1 cellular context compared by ENCODE assay signal in the genomic region with DNA sequence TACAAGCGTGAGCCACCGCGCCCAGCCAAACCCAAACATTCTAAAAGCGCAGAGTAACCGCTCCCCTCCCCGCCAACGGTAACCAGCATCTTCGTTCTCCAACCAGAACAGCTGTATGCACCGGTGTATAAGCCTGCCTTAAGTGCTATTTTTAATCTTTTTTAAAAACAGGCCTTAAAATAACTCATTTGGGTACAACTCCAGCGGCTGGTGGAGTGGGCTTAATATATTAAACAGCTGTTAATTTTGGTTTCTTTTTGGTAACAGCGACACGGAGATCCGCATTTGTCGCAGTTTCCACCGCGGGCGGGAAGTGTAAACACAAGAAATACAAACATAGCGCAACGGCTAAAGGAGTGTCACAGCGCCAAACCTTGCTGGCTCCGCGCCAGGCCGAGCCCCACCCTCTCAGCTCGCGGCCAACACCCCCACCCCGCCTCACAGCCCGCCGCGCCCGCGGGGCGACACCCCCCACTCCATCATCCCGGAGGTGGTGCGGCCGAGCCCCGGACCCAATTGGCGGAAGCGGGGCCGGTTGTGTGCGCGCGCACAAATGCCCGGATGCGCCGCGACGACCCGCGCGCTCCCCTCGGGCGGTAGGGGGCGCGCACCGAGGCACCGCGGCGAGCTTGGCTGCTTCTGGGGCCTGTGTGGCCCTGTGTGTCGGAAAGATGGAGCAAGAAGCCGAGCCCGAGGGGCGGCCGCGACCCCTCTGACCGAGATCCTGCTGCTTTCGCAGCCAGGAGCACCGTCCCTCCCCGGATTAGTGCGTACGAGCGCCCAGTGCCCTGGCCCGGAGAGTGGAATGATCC.
TF ChIP-seq lines count a peak whose summit lies in the region.

A gene (plus strand): TSS at position 602 of the 812 bp plus-strand sequence. CDS start 301 bp downstream, outside the sequence.

TF ChIP-seq in HepG2, 621 proteins besides CTCF, POLR2A, EP300 and RAD21 (continued from another document and continues in another):
- TF ChIP-seq RAD51 (IDR thresholded peaks at IDR 0.05; ENCODE audit: borderline replicate concordance) (no peak), IKZF4 (CRISPR knock-in tag; IDR thresholded peaks at IDR 0.05; ENCODE audit: borderline replicate concordance, low read depth, not compliant biosample characterization) (no peak), CBX5 (CRISPR knock-in tag; IDR thresholded peaks at IDR 0.05; ENCODE audit: borderline replicate concordance) (no peak; the same call in 1 of the 2 replicates), NCOA5 (CRISPR knock-in tag; IDR thresholded peaks at IDR 0.05) (no peak), ZFP62 (CRISPR knock-in tag; IDR thresholded peaks at IDR 0.05) (no peak), REPIN1 (CRISPR knock-in tag; IDR thresholded peaks at IDR 0.05; ENCODE audit: borderline replicate concordance, low read depth) (peak; percentile 83), ZNF496 (CRISPR knock-in tag; IDR thresholded peaks at IDR 0.05; ENCODE audit: insufficient replicate concordance) (no peak), MBD4 (IDR thresholded peaks at IDR 0.05; ENCODE audit: borderline replicate concordance, low read length) (no peak), KLF13 (CRISPR knock-in tag; IDR thresholded peaks at IDR 0.05) (no peak), KLF11 (CRISPR knock-in tag; IDR thresholded peaks at IDR 0.05) (no peak), ZBTB3 (CRISPR knock-in tag; IDR thresholded peaks at IDR 0.05; ENCODE audit: borderline replicate concordance, low read depth) (peak; percentile 34; the same call in 1 of the 2 replicates), ZNF180 (CRISPR knock-in tag; IDR thresholded peaks at IDR 0.05; ENCODE audit: borderline replicate concordance, low read depth) (no peak), GFI1 (CRISPR knock-in tag; IDR thresholded peaks at IDR 0.05; ENCODE audit: borderline replicate concordance) (peak; percentile 81), DPF2 (CRISPR knock-in tag; IDR thresholded peaks at IDR 0.05; ENCODE audit: borderline replicate concordance, low read depth) (0 out of 2 replicates have a peak, but pooled peaks have one; percentile 4), JUND (CRISPR knock-in tag; IDR thresholded peaks at IDR 0.05) (no peak), ZMYM3 (CRISPR knock-in tag; IDR thresholded peaks at IDR 0.05) (no peak), NCOA1 (CRISPR knock-in tag; IDR thresholded peaks at IDR 0.05) (no peak), ZBTB38 (CRISPR knock-in tag; IDR thresholded peaks at IDR 0.05) (peak; percentile 62), NFKBIZ (CRISPR knock-in tag; IDR thresholded peaks at IDR 0.05) (no peak; the same call in 1 of the 2 replicates)
- TF ChIP-seq, protein P1, sequence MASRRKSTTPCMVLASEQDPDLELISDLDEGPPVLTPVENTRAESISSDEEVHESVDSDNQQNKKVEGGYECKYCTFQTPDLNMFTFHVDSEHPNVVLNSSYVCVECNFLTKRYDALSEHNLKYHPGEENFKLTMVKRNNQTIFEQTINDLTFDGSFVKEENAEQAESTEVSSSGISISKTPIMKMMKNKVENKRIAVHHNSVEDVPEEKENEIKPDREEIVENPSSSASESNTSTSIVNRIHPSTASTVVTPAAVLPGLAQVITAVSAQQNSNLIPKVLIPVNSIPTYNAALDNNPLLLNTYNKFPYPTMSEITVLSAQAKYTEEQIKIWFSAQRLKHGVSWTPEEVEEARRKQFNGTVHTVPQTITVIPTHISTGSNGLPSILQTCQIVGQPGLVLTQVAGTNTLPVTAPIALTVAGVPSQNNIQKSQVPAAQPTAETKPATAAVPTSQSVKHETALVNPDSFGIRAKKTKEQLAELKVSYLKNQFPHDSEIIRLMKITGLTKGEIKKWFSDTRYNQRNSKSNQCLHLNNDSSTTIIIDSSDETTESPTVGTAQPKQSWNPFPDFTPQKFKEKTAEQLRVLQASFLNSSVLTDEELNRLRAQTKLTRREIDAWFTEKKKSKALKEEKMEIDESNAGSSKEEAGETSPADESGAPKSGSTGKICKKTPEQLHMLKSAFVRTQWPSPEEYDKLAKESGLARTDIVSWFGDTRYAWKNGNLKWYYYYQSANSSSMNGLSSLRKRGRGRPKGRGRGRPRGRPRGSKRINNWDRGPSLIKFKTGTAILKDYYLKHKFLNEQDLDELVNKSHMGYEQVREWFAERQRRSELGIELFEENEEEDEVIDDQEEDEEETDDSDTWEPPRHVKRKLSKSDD (CRISPR knock-in tag; IDR thresholded peaks at IDR 0.05; ENCODE audit: low read depth): peak; percentile 85
- TF ChIP-seq, protein P2, sequence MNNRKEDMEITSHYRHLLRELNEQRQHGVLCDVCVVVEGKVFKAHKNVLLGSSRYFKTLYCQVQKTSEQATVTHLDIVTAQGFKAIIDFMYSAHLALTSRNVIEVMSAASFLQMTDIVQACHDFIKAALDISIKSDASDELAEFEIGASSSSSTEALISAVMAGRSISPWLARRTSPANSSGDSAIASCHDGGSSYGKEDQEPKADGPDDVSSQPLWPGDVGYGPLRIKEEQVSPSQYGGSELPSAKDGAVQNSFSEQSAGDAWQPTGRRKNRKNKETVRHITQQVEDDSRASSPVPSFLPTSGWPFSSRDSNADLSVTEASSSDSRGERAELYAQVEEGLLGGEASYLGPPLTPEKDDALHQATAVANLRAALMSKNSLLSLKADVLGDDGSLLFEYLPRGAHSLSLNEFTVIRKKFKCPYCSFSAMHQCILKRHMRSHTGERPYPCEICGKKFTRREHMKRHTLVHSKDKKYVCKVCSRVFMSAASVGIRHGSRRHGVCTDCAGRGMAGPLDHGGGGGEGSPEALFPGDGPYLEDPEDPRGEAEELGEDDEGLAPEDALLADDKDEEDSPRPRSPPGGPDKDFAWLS (CRISPR knock-in tag; IDR thresholded peaks at IDR 0.05; ENCODE audit: borderline replicate concordance): no peak
- TF ChIP-seq, protein P3, sequence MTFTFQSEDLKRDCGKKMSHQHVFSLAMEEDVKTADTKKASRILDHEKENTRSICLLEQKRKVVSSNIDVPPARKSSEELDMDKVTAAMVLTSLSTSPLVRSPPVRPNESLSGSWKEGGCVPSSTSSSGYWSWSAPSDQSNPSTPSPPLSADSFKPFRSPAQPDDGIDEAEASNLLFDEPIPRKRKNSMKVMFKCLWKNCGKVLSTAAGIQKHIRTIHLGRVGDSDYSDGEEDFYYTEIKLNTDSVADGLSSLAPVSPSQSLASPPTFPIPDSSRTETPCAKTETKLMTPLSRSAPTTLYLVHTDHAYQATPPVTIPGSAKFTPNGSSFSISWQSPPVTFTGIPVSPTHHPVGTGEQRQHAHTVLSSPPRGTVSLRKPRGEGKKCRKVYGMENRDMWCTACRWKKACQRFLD (CRISPR knock-in tag; IDR thresholded peaks at IDR 0.05; ENCODE audit: borderline replicate concordance): 0 out of 2 replicates have a peak, but pooled peaks have one; percentile 26
- TF ChIP-seq, protein P4, sequence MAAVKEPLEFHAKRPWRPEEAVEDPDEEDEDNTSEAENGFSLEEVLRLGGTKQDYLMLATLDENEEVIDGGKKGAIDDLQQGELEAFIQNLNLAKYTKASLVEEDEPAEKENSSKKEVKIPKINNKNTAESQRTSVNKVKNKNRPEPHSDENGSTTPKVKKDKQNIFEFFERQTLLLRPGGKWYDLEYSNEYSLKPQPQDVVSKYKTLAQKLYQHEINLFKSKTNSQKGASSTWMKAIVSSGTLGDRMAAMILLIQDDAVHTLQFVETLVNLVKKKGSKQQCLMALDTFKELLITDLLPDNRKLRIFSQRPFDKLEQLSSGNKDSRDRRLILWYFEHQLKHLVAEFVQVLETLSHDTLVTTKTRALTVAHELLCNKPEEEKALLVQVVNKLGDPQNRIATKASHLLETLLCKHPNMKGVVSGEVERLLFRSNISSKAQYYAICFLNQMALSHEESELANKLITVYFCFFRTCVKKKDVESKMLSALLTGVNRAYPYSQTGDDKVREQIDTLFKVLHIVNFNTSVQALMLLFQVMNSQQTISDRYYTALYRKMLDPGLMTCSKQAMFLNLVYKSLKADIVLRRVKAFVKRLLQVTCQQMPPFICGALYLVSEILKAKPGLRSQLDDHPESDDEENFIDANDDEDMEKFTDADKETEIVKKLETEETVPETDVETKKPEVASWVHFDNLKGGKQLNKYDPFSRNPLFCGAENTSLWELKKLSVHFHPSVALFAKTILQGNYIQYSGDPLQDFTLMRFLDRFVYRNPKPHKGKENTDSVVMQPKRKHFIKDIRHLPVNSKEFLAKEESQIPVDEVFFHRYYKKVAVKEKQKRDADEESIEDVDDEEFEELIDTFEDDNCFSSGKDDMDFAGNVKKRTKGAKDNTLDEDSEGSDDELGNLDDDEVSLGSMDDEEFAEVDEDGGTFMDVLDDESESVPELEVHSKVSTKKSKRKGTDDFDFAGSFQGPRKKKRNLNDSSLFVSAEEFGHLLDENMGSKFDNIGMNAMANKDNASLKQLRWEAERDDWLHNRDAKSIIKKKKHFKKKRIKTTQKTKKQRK (IDR thresholded peaks at IDR 0.05; ENCODE audit: low read length): no peak
- TF ChIP-seq, protein P5, sequence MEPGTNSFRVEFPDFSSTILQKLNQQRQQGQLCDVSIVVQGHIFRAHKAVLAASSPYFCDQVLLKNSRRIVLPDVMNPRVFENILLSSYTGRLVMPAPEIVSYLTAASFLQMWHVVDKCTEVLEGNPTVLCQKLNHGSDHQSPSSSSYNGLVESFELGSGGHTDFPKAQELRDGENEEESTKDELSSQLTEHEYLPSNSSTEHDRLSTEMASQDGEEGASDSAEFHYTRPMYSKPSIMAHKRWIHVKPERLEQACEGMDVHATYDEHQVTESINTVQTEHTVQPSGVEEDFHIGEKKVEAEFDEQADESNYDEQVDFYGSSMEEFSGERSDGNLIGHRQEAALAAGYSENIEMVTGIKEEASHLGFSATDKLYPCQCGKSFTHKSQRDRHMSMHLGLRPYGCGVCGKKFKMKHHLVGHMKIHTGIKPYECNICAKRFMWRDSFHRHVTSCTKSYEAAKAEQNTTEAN (CRISPR knock-in tag; conservative IDR thresholded peaks at IDR 0.05): 0 out of 2 replicates have a peak, but pooled peaks have one; percentile 16
- TF ChIP-seq, protein P6, sequence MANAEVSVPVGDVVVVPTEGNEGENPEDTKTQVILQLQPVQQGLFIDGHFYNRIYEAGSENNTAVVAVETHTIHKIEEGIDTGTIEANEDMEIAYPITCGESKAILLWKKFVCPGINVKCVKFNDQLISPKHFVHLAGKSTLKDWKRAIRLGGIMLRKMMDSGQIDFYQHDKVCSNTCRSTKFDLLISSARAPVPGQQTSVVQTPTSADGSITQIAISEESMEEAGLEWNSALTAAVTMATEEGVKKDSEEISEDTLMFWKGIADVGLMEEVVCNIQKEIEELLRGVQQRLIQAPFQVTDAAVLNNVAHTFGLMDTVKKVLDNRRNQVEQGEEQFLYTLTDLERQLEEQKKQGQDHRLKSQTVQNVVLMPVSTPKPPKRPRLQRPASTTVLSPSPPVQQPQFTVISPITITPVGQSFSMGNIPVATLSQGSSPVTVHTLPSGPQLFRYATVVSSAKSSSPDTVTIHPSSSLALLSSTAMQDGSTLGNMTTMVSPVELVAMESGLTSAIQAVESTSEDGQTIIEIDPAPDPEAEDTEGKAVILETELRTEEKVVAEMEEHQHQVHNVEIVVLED (CRISPR knock-in tag; IDR thresholded peaks at IDR 0.05; ENCODE audit: borderline replicate concordance): peak; percentile 71
- TF ChIP-seq, protein P7, sequence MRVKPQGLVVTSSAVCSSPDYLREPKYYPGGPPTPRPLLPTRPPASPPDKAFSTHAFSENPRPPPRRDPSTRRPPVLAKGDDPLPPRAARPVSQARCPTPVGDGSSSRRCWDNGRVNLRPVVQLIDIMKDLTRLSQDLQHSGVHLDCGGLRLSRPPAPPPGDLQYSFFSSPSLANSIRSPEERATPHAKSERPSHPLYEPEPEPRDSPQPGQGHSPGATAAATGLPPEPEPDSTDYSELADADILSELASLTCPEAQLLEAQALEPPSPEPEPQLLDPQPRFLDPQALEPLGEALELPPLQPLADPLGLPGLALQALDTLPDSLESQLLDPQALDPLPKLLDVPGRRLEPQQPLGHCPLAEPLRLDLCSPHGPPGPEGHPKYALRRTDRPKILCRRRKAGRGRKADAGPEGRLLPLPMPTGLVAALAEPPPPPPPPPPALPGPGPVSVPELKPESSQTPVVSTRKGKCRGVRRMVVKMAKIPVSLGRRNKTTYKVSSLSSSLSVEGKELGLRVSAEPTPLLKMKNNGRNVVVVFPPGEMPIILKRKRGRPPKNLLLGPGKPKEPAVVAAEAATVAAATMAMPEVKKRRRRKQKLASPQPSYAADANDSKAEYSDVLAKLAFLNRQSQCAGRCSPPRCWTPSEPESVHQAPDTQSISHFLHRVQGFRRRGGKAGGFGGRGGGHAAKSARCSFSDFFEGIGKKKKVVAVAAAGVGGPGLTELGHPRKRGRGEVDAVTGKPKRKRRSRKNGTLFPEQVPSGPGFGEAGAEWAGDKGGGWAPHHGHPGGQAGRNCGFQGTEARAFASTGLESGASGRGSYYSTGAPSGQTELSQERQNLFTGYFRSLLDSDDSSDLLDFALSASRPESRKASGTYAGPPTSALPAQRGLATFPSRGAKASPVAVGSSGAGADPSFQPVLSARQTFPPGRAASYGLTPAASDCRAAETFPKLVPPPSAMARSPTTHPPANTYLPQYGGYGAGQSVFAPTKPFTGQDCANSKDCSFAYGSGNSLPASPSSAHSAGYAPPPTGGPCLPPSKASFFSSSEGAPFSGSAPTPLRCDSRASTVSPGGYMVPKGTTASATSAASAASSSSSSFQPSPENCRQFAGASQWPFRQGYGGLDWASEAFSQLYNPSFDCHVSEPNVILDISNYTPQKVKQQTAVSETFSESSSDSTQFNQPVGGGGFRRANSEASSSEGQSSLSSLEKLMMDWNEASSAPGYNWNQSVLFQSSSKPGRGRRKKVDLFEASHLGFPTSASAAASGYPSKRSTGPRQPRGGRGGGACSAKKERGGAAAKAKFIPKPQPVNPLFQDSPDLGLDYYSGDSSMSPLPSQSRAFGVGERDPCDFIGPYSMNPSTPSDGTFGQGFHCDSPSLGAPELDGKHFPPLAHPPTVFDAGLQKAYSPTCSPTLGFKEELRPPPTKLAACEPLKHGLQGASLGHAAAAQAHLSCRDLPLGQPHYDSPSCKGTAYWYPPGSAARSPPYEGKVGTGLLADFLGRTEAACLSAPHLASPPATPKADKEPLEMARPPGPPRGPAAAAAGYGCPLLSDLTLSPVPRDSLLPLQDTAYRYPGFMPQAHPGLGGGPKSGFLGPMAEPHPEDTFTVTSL (CRISPR knock-in tag; IDR thresholded peaks at IDR 0.05; ENCODE audit: borderline replicate concordance): peak; percentile 70
- TF ChIP-seq, protein P8, sequence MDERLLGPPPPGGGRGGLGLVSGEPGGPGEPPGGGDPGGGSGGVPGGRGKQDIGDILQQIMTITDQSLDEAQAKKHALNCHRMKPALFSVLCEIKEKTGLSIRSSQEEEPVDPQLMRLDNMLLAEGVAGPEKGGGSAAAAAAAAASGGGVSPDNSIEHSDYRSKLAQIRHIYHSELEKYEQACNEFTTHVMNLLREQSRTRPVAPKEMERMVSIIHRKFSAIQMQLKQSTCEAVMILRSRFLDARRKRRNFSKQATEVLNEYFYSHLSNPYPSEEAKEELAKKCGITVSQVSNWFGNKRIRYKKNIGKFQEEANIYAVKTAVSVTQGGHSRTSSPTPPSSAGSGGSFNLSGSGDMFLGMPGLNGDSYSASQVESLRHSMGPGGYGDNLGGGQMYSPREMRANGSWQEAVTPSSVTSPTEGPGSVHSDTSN (CRISPR knock-in tag; IDR thresholded peaks at IDR 0.05): no peak
- TF ChIP-seq, protein P9, sequence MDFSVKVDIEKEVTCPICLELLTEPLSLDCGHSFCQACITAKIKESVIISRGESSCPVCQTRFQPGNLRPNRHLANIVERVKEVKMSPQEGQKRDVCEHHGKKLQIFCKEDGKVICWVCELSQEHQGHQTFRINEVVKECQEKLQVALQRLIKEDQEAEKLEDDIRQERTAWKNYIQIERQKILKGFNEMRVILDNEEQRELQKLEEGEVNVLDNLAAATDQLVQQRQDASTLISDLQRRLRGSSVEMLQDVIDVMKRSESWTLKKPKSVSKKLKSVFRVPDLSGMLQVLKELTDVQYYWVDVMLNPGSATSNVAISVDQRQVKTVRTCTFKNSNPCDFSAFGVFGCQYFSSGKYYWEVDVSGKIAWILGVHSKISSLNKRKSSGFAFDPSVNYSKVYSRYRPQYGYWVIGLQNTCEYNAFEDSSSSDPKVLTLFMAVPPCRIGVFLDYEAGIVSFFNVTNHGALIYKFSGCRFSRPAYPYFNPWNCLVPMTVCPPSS (IDR thresholded peaks at IDR 0.05): no peak
